In genomic region chr22:23752090-23752691, GRCh38 we compare ENCODE assay signal across 10 cellular contexts. TPM values are rescaled to one million over a fixed set of nuclear protein-coding genes. Genes with fewer than 3 reads are reported as not detected.
DNase-seq lines count a peak whose midpoint lies in the region; ATAC-seq, FAIRE-seq and TF ChIP-seq lines count a peak whose summit lies in the region.
"Had no signal": no experiment of that assay in that cellular context is flagged by ENCODE, and none has a peak within 500 bp of the region (broad histone marks: within the 10 kb centered on the region; RNA-seq: fewer than 3 reads in every experiment).

No MANE protein-coding gene starts in this region.

- DNase-seq in GM12892 (ENCODE audit: insufficient read length) (peak; percentile 54), hepatocyte (ENCODE audit: low spot score) (no peak), NCI-H1092 treated with DMSO at 0.1 percent for 48 hours (lab: John Stamatoyannopoulos, UW) (no peak), NCI-H187 (lab: John Stamatoyannopoulos, UW) (no peak), HEK293T (ENCODE audit: extremely low spot score) (no peak)
- DNase-seq: NCI-H2081 had no signal

- POLR2A ChIA-PET in HEK293T (lab: Yijun Ruan, JAX): interaction anchor here (1.3 to 3.3 kb wide), 4 partner anchors 8 to 105 kb away, joined by 6 to 19 read pairs (median 10); partner anchors contain the start of genes C22orf15, CHCHD10 and SLC2A11

- ATAC-seq in GM18907 (IDR thresholded peaks at IDR 0.05; ENCODE audit: unreplicated experiment): no peak

- TF ChIP-seq POLR2A in GM12892 (IDR thresholded peaks at IDR 0.05; ENCODE audit: low read depth, low read length): no peak

- no peaks in the 10 kb centered on the region for H3K79me2 ChIP-seq in OCI-LY1 (ENCODE audit: insufficient read depth, low read length)
- H3K79me2 ChIP-seq in hepatocyte: peaks cover 31% of the 10 kb centered on the region

- H3K4me3 ChIP-seq in BLaER1 (peak overlapping the region; percentile 83), OCI-LY1 (ENCODE audit: low read depth, low read length, poor library complexity, severe bottlenecking) (peak overlapping the region; percentile 94), hepatocyte (no peak overlapping the region)

- H3K27ac ChIP-seq in BLaER1: peak overlapping the region; percentile 100
- H3K27ac ChIP-seq in OCI-LY1 (ENCODE audit: low read depth, low read length, poor library complexity, severe bottlenecking): peak overlapping the region; percentile 94
- H3K27ac ChIP-seq in hepatocyte: peak overlapping the region; percentile 95

- H3K36me3 ChIP-seq in BLaER1 (peaks cover 12% of the 10 kb centered on the region), OCI-LY1 (ENCODE audit: insufficient read depth, low read length) (no peaks in the 10 kb centered on the region), hepatocyte (replicated peaks; ENCODE audit: insufficient read depth, low read depth) (no peaks in the 10 kb centered on the region)

- CTCF ChIA-PET in HEK293T (lab: Yijun Ruan, JAX): no interaction called here

- H4K20me1 ChIP-seq in BLaER1 (peaks cover 18% of the 10 kb centered on the region; the same call in 1 of the 2 replicates), OCI-LY1 (ENCODE audit: insufficient read depth, low read length) (no peaks in the 10 kb centered on the region), hepatocyte (ENCODE audit: insufficient read depth, poor library complexity, severe bottlenecking) (no peaks in the 10 kb centered on the region)

- H2AFZ ChIP-seq in OCI-LY1 (ENCODE audit: low read length): no peak overlapping the region
- no peak overlapping the region for H2AFZ ChIP-seq in hepatocyte

- 99% methylated on average over 7 of the region's 9 CpGs for WGBS in hepatocyte (ENCODE audit: low lambda C conversion rate, missing lambda C conversion rate)

- peaks cover 4% of the 10 kb centered on the region; the same call in 1 of the 2 replicates for H3F3A ChIP-seq in OCI-LY1 (ENCODE audit: insufficient read depth, low read length)

- no peaks in the 10 kb centered on the region for H3K9me2 ChIP-seq in OCI-LY1 (ENCODE audit: low read depth, low read length)
- no peaks in the 10 kb centered on the region for H3K9me2 ChIP-seq in hepatocyte (replicated peaks; ENCODE audit: insufficient read depth)

- peak; percentile 95 for FAIRE-seq in GM12892 (lab: Jason Lieb, UNC)

- H3K27me3 ChIP-seq in BLaER1: no peaks in the 10 kb centered on the region
- H3K27me3 ChIP-seq in OCI-LY1 (ENCODE audit: insufficient read depth, low read length): no peaks in the 10 kb centered on the region
- H3K27me3 ChIP-seq in hepatocyte: no peaks in the 10 kb centered on the region

- H3K9me3 ChIP-seq in BLaER1: no peaks in the 10 kb centered on the region
- H3K9me3 ChIP-seq in OCI-LY1 (ENCODE audit: low read length): no peaks in the 10 kb centered on the region
- no peaks in the 10 kb centered on the region for H3K9me3 ChIP-seq in hepatocyte (ENCODE audit: low read depth)

- H3K9ac ChIP-seq in BLaER1 (peak overlapping the region; percentile 99), OCI-LY1 (ENCODE audit: low read length) (peak overlapping the region; percentile 97)

- TF ChIP-seq CTCF in OCI-LY1 (IDR thresholded peaks at IDR 0.05; ENCODE audit: low read length): no peak
- no peak for TF ChIP-seq CTCF in hepatocyte (IDR thresholded peaks at IDR 0.05; ENCODE audit: poor library complexity)

- peaks cover 63% of the 10 kb centered on the region for H3K4me1 ChIP-seq in BLaER1
- H3K4me1 ChIP-seq in OCI-LY1 (ENCODE audit: insufficient read depth, low read length, severe bottlenecking): peaks cover 61% of the 10 kb centered on the region
- H3K4me1 ChIP-seq in hepatocyte (ENCODE audit: insufficient read depth): peaks cover 8% of the 10 kb centered on the region

- H3K4me2 ChIP-seq in BLaER1: peak overlapping the region; percentile 99
- H3K4me2 ChIP-seq in OCI-LY1 (ENCODE audit: low read length): peak overlapping the region; percentile 98
- H3K4me2 ChIP-seq in hepatocyte: peak overlapping the region; percentile 90

TF ChIP-seq in HEK293T, 16 proteins besides CTCF, POLR2A, EP300 and RAD21:
- TF ChIP-seq FOXM1 (IDR thresholded peaks at IDR 0.05; ENCODE audit: borderline replicate concordance): no peak
- no peak for TF ChIP-seq LEF1 (IDR thresholded peaks at IDR 0.05; ENCODE audit: borderline replicate concordance)
- no peak for TF ChIP-seq CTBP1 (IDR thresholded peaks at IDR 0.05; ENCODE audit: borderline replicate concordance)
- no peak for TF ChIP-seq HDGF (IDR thresholded peaks at IDR 0.05; ENCODE audit: borderline replicate concordance)
- TF ChIP-seq ZNF384 (IDR thresholded peaks at IDR 0.05): no peak
- no peak for TF ChIP-seq NFRKB (IDR thresholded peaks at IDR 0.05)
- TF ChIP-seq L3MBTL2 (conservative IDR thresholded peaks at IDR 0.05): no peak
- TF ChIP-seq, protein P1, sequence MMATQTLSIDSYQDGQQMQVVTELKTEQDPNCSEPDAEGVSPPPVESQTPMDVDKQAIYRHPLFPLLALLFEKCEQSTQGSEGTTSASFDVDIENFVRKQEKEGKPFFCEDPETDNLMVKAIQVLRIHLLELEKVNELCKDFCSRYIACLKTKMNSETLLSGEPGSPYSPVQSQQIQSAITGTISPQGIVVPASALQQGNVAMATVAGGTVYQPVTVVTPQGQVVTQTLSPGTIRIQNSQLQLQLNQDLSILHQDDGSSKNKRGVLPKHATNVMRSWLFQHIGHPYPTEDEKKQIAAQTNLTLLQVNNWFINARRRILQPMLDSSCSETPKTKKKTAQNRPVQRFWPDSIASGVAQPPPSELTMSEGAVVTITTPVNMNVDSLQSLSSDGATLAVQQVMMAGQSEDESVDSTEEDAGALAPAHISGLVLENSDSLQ (IDR thresholded peaks at IDR 0.05): no peak
- no peak for TF ChIP-seq SUZ12 (IDR thresholded peaks at IDR 0.05)
- no peak for TF ChIP-seq TARDBP (IDR thresholded peaks at IDR 0.05)
- TF ChIP-seq ELF4 (IDR thresholded peaks at IDR 0.05): no peak
- TF ChIP-seq BHLHE40 (IDR thresholded peaks at IDR 0.05; ENCODE audit: borderline replicate concordance): no peak
- no peak for TF ChIP-seq SP1 (IDR thresholded peaks at IDR 0.05)
- no peak for TF ChIP-seq ARNT (IDR thresholded peaks at IDR 0.05)
- no peak for TF ChIP-seq FOXA1 (IDR thresholded peaks at IDR 0.05)

RNA-seq across cellular contexts. Expression of gene ZNF70, which starts 1.3 kb away (rescaled TPM):
- 2.1 TPM for polyA plus RNA-seq in GM12892 (2012; ENCODE audit: missing spikeins)
- total RNA-seq in hepatocyte: 4.6 and 5.2 TPM in 2 replicates
- polyA plus RNA-seq in hepatocyte: 1.3 and 2.3 TPM in 2 replicates

RNA-seq across cellular contexts. Expression of gene VPREB3, which starts 2.0 kb away (rescaled TPM):
- polyA plus RNA-seq in GM12892 (2012; ENCODE audit: missing spikeins): 11.6 TPM
- total RNA-seq in hepatocyte: not detected in 2 replicates
- polyA plus RNA-seq in hepatocyte: not detected in 2 replicates

RNA-seq across cellular contexts. Expression of gene C22orf15, which starts 10.6 kb away (rescaled TPM):
- polyA plus RNA-seq in GM12892 (2012; ENCODE audit: missing spikeins): 2.3 TPM
- total RNA-seq in hepatocyte: not detected in 2 replicates
- polyA plus RNA-seq in hepatocyte: 0.35 and 0.37 TPM in 2 replicates
- total RNA-seq: left colon had no signal

RNA-seq across cellular contexts. Expression of gene CHCHD10, which starts 15.6 kb away (rescaled TPM):
- 268 TPM for polyA plus RNA-seq in GM12892 (2012; ENCODE audit: missing spikeins)
- 4.0 and 36.5 TPM in 2 replicates for total RNA-seq in hepatocyte
- 53.0 and 68.1 TPM in 2 replicates for polyA plus RNA-seq in hepatocyte

RNA-seq across cellular contexts. Expression of gene MMP11, which starts 20.5 kb away (rescaled TPM):
- 0.32 TPM for polyA plus RNA-seq in GM12892 (2012; ENCODE audit: missing spikeins)
- 27.9 and 36.2 TPM in 2 replicates for total RNA-seq in hepatocyte
- polyA plus RNA-seq in hepatocyte: 22.8 and 25.2 TPM in 2 replicates
